Comparison of ENCODE assay signal across 11 cellular contexts in genomic region chr11:128575174-128575955, GRCh38. TPM values are rescaled to one million over a fixed set of nuclear protein-coding genes. Genes with fewer than 3 reads are reported as not detected.
A peak's percentile ranks its signal among the peaks of the same experiment; 100 is the strongest.
DNase-seq lines count a peak whose midpoint lies in the region; ATAC-seq and TF ChIP-seq lines count a peak whose summit lies in the region.
"Had no signal": no experiment of that assay in that cellular context is flagged by ENCODE, and none has a peak within 500 bp of the region (broad histone marks: within the 10 kb centered on the region; RNA-seq: fewer than 3 reads in every experiment).

No MANE protein-coding gene starts in this region.

- H3K9ac ChIP-seq in MM.1S (ENCODE audit: low read length) (no peak overlapping the region), parathyroid adenoma (no peak overlapping the region)
- H3K9ac ChIP-seq: SK-N-SH had no signal

- no peaks in the 10 kb centered on the region for H4K20me1 ChIP-seq in MM.1S (ENCODE audit: insufficient read depth, low read length)

- H3K79me2 ChIP-seq in MM.1S (ENCODE audit: low read length) (no peaks in the 10 kb centered on the region), parathyroid adenoma (no peaks in the 10 kb centered on the region)

- WGBS in body of pancreas, 2 donors: 39 to 47% methylated on average over 9 of the region's 9 CpGs

- no peaks in the 10 kb centered on the region for H3F3A ChIP-seq in MM.1S (ENCODE audit: insufficient read depth, low read length)

- H3K27ac ChIP-seq in MM.1S (ENCODE audit: low read length): peak overlapping the region; percentile 9; the same call in 1 of the 2 replicates
- H3K27ac ChIP-seq in body of pancreas: peak overlapping the region; percentile 39 to 71 (median 54)
- H3K27ac ChIP-seq in parathyroid adenoma: peak overlapping the region; percentile 57

- H3K4me2 ChIP-seq in MM.1S (ENCODE audit: low read depth, low read length) (0 out of 2 replicates have a peak overlapping the region, but pooled peaks have one; percentile 2), parathyroid adenoma (ENCODE audit: low read length) (no peak overlapping the region)
- H3K4me2 ChIP-seq: SK-N-SH had no signal

- DNase-seq in MM.1S (peak; percentile 36), body of pancreas (no peak), midbrain (lab: John Stamatoyannopoulos, UW) (no peak), amygdala (lab: John Stamatoyannopoulos, UW) (no peak)
- DNase-seq: activated CD4-positive, alpha-beta T cell treated with anti-CD3 and anti-CD28 coated beads, Interleukin-2, amount 10 ng/mL, durations not matched to agents 24 days and 14 days; COR-L47; cortex of kidney; SK-N-SH had no signal

- no peak for TF ChIP-seq POLR2A in body of pancreas (IDR thresholded peaks at IDR 0.05)

- peaks cover 7% of the 10 kb centered on the region; the same call in 1 of the 2 replicates for H3K4me1 ChIP-seq in MM.1S (ENCODE audit: low read length)
- H3K4me1 ChIP-seq in body of pancreas: peaks cover 22% of the 10 kb centered on the region
- no peaks in the 10 kb centered on the region for H3K4me1 ChIP-seq in parathyroid adenoma

- H2AFZ ChIP-seq in MM.1S (ENCODE audit: low read length) (no peak overlapping the region), parathyroid adenoma (no peak overlapping the region)

- no peak for TF ChIP-seq CTCF in MM.1S (IDR thresholded peaks at IDR 0.05; ENCODE audit: low read length)
- no peak for TF ChIP-seq CTCF in body of pancreas (IDR thresholded peaks at IDR 0.05)
- TF ChIP-seq CTCF in parathyroid adenoma (IDR thresholded peaks at IDR 0.05): no peak

- peak overlapping the region; percentile 34; the same call in 1 of the 2 replicates for H3K4me3 ChIP-seq in GM08714 (ENCODE audit: low read length)
- H3K4me3 ChIP-seq in MM.1S (ENCODE audit: low read length): no peak overlapping the region
- H3K4me3 ChIP-seq in body of pancreas: no peak overlapping the region
- H3K4me3 ChIP-seq in parathyroid adenoma (ENCODE audit: low read depth, low read length): no peak overlapping the region

- intact Hi-C loops in body of pancreas (cut with DNase I): no loop called here

- H3K9me3 ChIP-seq in MM.1S (replicated peaks; ENCODE audit: insufficient read depth, low read length) (no peaks in the 10 kb centered on the region), body of pancreas (no peaks in the 10 kb centered on the region), parathyroid adenoma (ENCODE audit: control insufficient read depth, low read length) (no peaks in the 10 kb centered on the region)
- H3K9me3 ChIP-seq: SK-N-SH had no signal

- H3K36me3 ChIP-seq in MM.1S (replicated peaks; ENCODE audit: insufficient read depth, low read length): no peaks in the 10 kb centered on the region
- H3K36me3 ChIP-seq in body of pancreas (replicated peaks in 1 of 2; ENCODE audit: insufficient read depth in 1 of 2, low read depth in 2 of 2): no peaks in the 10 kb centered on the region
- no peaks in the 10 kb centered on the region for H3K36me3 ChIP-seq in parathyroid adenoma (ENCODE audit: control insufficient read depth, insufficient read depth, low read length)

- no peaks in the 10 kb centered on the region for H3K9me2 ChIP-seq in MM.1S (replicated peaks; ENCODE audit: insufficient read depth, low read length)
- H3K9me2 ChIP-seq: SK-N-SH had no signal

- peak; percentile 43 for ATAC-seq in body of pancreas
- ATAC-seq in activated CD4-positive, CD25-positive, alpha-beta regulatory T cell treated with anti-CD3 and anti-CD28 coated beads, Interleukin-2, amount 50 U/mL, for 24 hours: no peak

- no peaks in the 10 kb centered on the region for H3K27me3 ChIP-seq in MM.1S (replicated peaks; ENCODE audit: insufficient read depth, low read length)
- no peaks in the 10 kb centered on the region for H3K27me3 ChIP-seq in body of pancreas
- no peaks in the 10 kb centered on the region for H3K27me3 ChIP-seq in parathyroid adenoma (ENCODE audit: control insufficient read depth, insufficient read depth, low read length)

RNA-seq across cellular contexts. Expression of gene ETS1, which starts 12.0 kb away (rescaled TPM):
- 10 to 100 TPM; 20.0 to 22.7 TPM for total RNA-seq in body of pancreas
